Comparison of ENCODE assay signal across 1 cellular context in genomic region chr17:58308173-58308984, GRCh38.
A peak's percentile ranks its signal among the peaks of the same experiment; 100 is the strongest.
TF ChIP-seq lines count a peak whose summit lies in the region.

No MANE protein-coding gene starts in this region.

TF ChIP-seq in HepG2, 621 proteins besides CTCF, POLR2A, EP300 and RAD21 (continued from another document and continues in another):
- TF ChIP-seq ZNF280B (CRISPR knock-in tag; IDR thresholded peaks at IDR 0.05; ENCODE audit: borderline replicate concordance): no peak
- TF ChIP-seq DNMT1 (CRISPR knock-in tag; IDR thresholded peaks at IDR 0.05): peak; percentile 51; the same call in 1 of the 2 replicates
- no peak for TF ChIP-seq TOPORS (CRISPR knock-in tag; IDR thresholded peaks at IDR 0.05)
- no peak for TF ChIP-seq CCAR2 (optimal IDR thresholded peaks at IDR 0.05; ENCODE audit: low read depth, low read length)
- TF ChIP-seq TIGD3 (CRISPR knock-in tag; IDR thresholded peaks at IDR 0.05; ENCODE audit: borderline replicate concordance): no peak
- TF ChIP-seq AHR (CRISPR knock-in tag; IDR thresholded peaks at IDR 0.05): no peak
- TF ChIP-seq ARID4A (CRISPR knock-in tag; IDR thresholded peaks at IDR 0.05; ENCODE audit: borderline replicate concordance): peak; percentile 26
- no peak for TF ChIP-seq ATF6 (CRISPR knock-in tag; conservative IDR thresholded peaks at IDR 0.05)
- no peak for TF ChIP-seq ZNF18 (CRISPR knock-in tag; IDR thresholded peaks at IDR 0.05; ENCODE audit: insufficient replicate concordance)
- no peak for TF ChIP-seq SNAPC5 (CRISPR knock-in tag; IDR thresholded peaks at IDR 0.05; ENCODE audit: borderline replicate concordance)
- no peak for TF ChIP-seq WIZ (CRISPR knock-in tag; IDR thresholded peaks at IDR 0.05)
- TF ChIP-seq POLR2AphosphoS2 (IDR thresholded peaks at IDR 0.05; ENCODE audit: low read depth, low read length): no peak
- TF ChIP-seq MXD1 (CRISPR knock-in tag; IDR thresholded peaks at IDR 0.05): peak; percentile 54; the same call in 1 of the 2 replicates
- peak; percentile 87 for TF ChIP-seq HNRNPL (IDR thresholded peaks at IDR 0.05; ENCODE audit: low read depth, low read length)
- peak; percentile 60; the same call in 1 of the 2 replicates for TF ChIP-seq ZNF678 (CRISPR knock-in tag; IDR thresholded peaks at IDR 0.05)
- TF ChIP-seq REXO4 (CRISPR knock-in tag; IDR thresholded peaks at IDR 0.05; ENCODE audit: borderline replicate concordance): no peak
- TF ChIP-seq TEAD2 (CRISPR knock-in tag; IDR thresholded peaks at IDR 0.05): no peak
- TF ChIP-seq PHB2 (IDR thresholded peaks at IDR 0.05; ENCODE audit: partially characterized antibody): no peak
- peak; percentile 95 for TF ChIP-seq XRCC5 (optimal IDR thresholded peaks at IDR 0.05; ENCODE audit: low read length)
- TF ChIP-seq ZNF10 (CRISPR knock-in tag; IDR thresholded peaks at IDR 0.05; ENCODE audit: borderline replicate concordance, low read depth): no peak
- no peak for TF ChIP-seq TBX2 (CRISPR knock-in tag; IDR thresholded peaks at IDR 0.05; ENCODE audit: borderline replicate concordance)
- no peak for TF ChIP-seq TARDBP (CRISPR knock-in tag; IDR thresholded peaks at IDR 0.05)
- no peak; the same call in 1 of the 2 replicates for TF ChIP-seq ZNF263 (CRISPR knock-in tag; IDR thresholded peaks at IDR 0.05)
- no peak for TF ChIP-seq BCL6 (CRISPR knock-in tag; IDR thresholded peaks at IDR 0.05)
- TF ChIP-seq GLMP (CRISPR knock-in tag; IDR thresholded peaks at IDR 0.05; ENCODE audit: borderline replicate concordance): no peak
- TF ChIP-seq SNAI1 (CRISPR knock-in tag; IDR thresholded peaks at IDR 0.05; ENCODE audit: borderline replicate concordance): no peak
- no peak for TF ChIP-seq REST (IDR thresholded peaks at IDR 0.05; ENCODE audit: borderline replicate concordance in 1 of 2, low read depth in 1 of 2, low read length in 2 of 2)
- TF ChIP-seq ISX (CRISPR knock-in tag; conservative IDR thresholded peaks at IDR 0.05): no peak
- TF ChIP-seq SP1 (IDR thresholded peaks at IDR 0.05): no peak
- TF ChIP-seq SP1 (CRISPR knock-in tag; IDR thresholded peaks at IDR 0.05): 0 out of 2 replicates have a peak, but pooled peaks have one; percentile 40
- TF ChIP-seq BATF2 (CRISPR knock-in tag; IDR thresholded peaks at IDR 0.05): no peak
- no peak for TF ChIP-seq HMG20B (CRISPR knock-in tag; conservative IDR thresholded peaks at IDR 0.05)
- TF ChIP-seq MAX (IDR thresholded peaks at IDR 0.05): peak; percentile 50
- TF ChIP-seq ZNF337 (CRISPR knock-in tag; IDR thresholded peaks at IDR 0.05; ENCODE audit: borderline replicate concordance, low read depth): no peak
- TF ChIP-seq ZSCAN21 (CRISPR knock-in tag; IDR thresholded peaks at IDR 0.05; ENCODE audit: borderline replicate concordance): peak; percentile 49; the same call in 1 of the 2 replicates
- TF ChIP-seq ZNF768 (CRISPR knock-in tag; IDR thresholded peaks at IDR 0.05): peak; percentile 60
- TF ChIP-seq ZNF691 (CRISPR knock-in tag; IDR thresholded peaks at IDR 0.05; ENCODE audit: borderline replicate concordance, low read depth): peak; percentile 52; the same call in 1 of the 2 replicates
- no peak for TF ChIP-seq NFYB (CRISPR knock-in tag; IDR thresholded peaks at IDR 0.05)
- TF ChIP-seq KLF13 (CRISPR knock-in tag; IDR thresholded peaks at IDR 0.05): no peak
- TF ChIP-seq RXRA (CRISPR knock-in tag; IDR thresholded peaks at IDR 0.05): 0 out of 2 replicates have a peak, but pooled peaks have one; percentile 52
- no peak for TF ChIP-seq HOXA7 (CRISPR knock-in tag; IDR thresholded peaks at IDR 0.05)
